1 cellular context compared by ENCODE assay signal in genomic region chr3:55489804-55490132, GRCh38.
TF ChIP-seq lines count a peak whose summit lies in the region.

No MANE protein-coding gene starts in this region.

TF ChIP-seq in H1, 55 proteins besides CTCF, POLR2A, EP300 and RAD21:
- TF ChIP-seq, protein P1, sequence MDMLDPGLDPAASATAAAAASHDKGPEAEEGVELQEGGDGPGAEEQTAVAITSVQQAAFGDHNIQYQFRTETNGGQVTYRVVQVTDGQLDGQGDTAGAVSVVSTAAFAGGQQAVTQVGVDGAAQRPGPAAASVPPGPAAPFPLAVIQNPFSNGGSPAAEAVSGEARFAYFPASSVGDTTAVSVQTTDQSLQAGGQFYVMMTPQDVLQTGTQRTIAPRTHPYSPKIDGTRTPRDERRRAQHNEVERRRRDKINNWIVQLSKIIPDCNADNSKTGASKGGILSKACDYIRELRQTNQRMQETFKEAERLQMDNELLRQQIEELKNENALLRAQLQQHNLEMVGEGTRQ (IDR thresholded peaks at IDR 0.05; ENCODE audit: low read length) = no peak
- TF ChIP-seq KDM4A (IDR thresholded peaks at IDR 0.05; ENCODE audit: low read depth, low read length, severe bottlenecking) (peak; percentile 78), E2F6 (IDR thresholded peaks at IDR 0.05) (0 out of 2 replicates have a peak, but pooled peaks have one; percentile 44), RNF2 (IDR thresholded peaks at IDR 0.05; ENCODE audit: borderline replicate concordance, low read depth, low read length, missing control alignments, poor library complexity, severe bottlenecking) (peak; percentile 42), MAX (IDR thresholded peaks at IDR 0.05) (peak; percentile 80), SIN3A (conservative IDR thresholded peaks at IDR 0.05 in 1 of 2, IDR thresholded peaks at IDR 0.05 in 1 of 2; ENCODE audit: low read depth in 1 of 2, low read length in 2 of 2) (no peak), JUN (IDR thresholded peaks at IDR 0.05; ENCODE audit: low read depth, low read length) (no peak), CTBP2 (IDR thresholded peaks at IDR 0.05; ENCODE audit: borderline replicate concordance, insufficient read depth, insufficient read length, low read length) (no peak), EZH2 (IDR thresholded peaks at IDR 0.05; ENCODE audit: low read depth, low read length, severe bottlenecking) (peak; percentile 62), ASH2L (IDR thresholded peaks at IDR 0.05; ENCODE audit: low read length) (peak; percentile 65), SUZ12 (IDR thresholded peaks at IDR 0.05; ENCODE audit: low read length) (peak; percentile 40; the same call in 1 of the 2 replicates)
- TF ChIP-seq, protein P2, sequence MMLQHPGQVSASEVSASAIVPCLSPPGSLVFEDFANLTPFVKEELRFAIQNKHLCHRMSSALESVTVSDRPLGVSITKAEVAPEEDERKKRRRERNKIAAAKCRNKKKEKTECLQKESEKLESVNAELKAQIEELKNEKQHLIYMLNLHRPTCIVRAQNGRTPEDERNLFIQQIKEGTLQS (IDR thresholded peaks at IDR 0.05; ENCODE audit: insufficient read depth, low read depth, low read length) = no peak
